Comparison of ENCODE assay signal across 20 cellular contexts in the genomic region with DNA sequence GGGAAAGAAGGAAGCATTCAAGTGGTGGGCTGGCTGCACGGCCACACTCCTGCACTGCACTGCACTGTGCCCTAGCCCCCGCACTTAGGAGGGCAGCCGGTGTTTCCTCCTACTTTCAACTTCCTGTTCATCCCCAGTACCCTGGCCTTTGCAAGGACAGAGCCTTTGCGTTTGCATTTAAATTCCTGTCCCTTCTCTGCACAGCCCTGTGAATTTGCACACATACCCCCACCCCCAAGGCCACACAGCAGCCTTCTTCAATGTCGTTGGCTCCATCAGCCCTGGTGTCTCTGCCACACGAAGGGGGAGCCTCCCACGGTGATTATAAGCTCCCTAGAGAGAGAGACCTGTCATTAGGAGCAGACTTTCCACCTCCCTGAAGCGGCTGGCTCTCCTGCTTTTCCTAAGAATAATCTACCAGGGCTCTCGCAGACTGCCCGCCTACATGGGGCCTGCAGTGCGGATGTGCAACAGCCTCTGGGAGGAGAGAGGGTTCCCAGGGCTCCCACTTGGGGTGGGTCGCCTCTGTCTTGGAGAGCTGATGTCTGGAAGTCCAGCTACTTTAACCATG. TPM values are rescaled to one million over a fixed set of nuclear protein-coding genes. Genes with fewer than 3 reads are reported as not detected.
DNase-seq lines count a peak whose midpoint lies in the region; ATAC-seq and TF ChIP-seq lines count a peak whose summit lies in the region.
"Had no signal": no experiment of that assay in that cellular context is flagged by ENCODE, and none has a peak within 500 bp of the region (broad histone marks: within the 10 kb centered on the region; RNA-seq: fewer than 3 reads in every experiment).

No MANE protein-coding gene starts in this region.

- no peaks in the 10 kb centered on the region for H3K9me2 ChIP-seq in neural cell (ENCODE audit: insufficient read depth, low read length)

- H3K36me3 ChIP-seq in neural cell (ENCODE audit: insufficient read depth, low read length) = no peaks in the 10 kb centered on the region
- H3K36me3 ChIP-seq: left lung had no signal

- no peak for TF ChIP-seq RAD21 in neural cell (conservative IDR thresholded peaks at IDR 0.05)

- H3K9ac ChIP-seq in neural cell (ENCODE audit: low read length) = peak overlapping the region; percentile 6

- no peak overlapping the region for H3K4me3 Mint-ChIP-seq in chondrocyte (ENCODE audit: unreplicated experiment)
- H3K4me3 Mint-ChIP-seq: activated T-helper 17 cell treated with anti-CD3 and anti-CD28 coated beads, Interleukin-2, amount 50 U/mL, for 72 hours; CD14-positive monocyte had no signal

- no peaks in the 10 kb centered on the region for H3K36me3 Mint-ChIP-seq in chondrocyte (ENCODE audit: low read depth)
- H3K36me3 Mint-ChIP-seq: CD14-positive monocyte had no signal

- no peaks in the 10 kb centered on the region for H3F3A ChIP-seq in neural cell (ENCODE audit: insufficient read depth, low read length, poor library complexity, severe bottlenecking)

- no peaks in the 10 kb centered on the region for H3K79me2 ChIP-seq in neural cell (replicated peaks; ENCODE audit: insufficient read depth, low read length)

- no peak overlapping the region for H2AFZ ChIP-seq in neural cell (ENCODE audit: low read depth, low read length)

- no peak for TF ChIP-seq EP300 in neural cell (conservative IDR thresholded peaks at IDR 0.05; ENCODE audit: poor library complexity, severe bottlenecking)

- TF ChIP-seq CTCF in chondrocyte (IDR thresholded peaks at IDR 0.05) = no peak
- TF ChIP-seq CTCF in neural cell (IDR thresholded peaks at IDR 0.05; ENCODE audit: poor library complexity, severe bottlenecking) = no peak

- H3K4me2 ChIP-seq in neural cell (ENCODE audit: low read length) = no peak overlapping the region

- no peaks in the 10 kb centered on the region for H3K27me3 Mint-ChIP-seq in chondrocyte (ENCODE audit: low read depth)

- peak overlapping the region; percentile 9 for H3K4me3 ChIP-seq in neural cell (ENCODE audit: low read length)
- H3K4me3 ChIP-seq: left lung, psoas muscle had no signal

- H3K9me3 Mint-ChIP-seq in chondrocyte (ENCODE audit: low read depth) = no peaks in the 10 kb centered on the region
- H3K9me3 Mint-ChIP-seq: activated T-helper 17 cell treated with anti-CD3 and anti-CD28 coated beads, Interleukin-2, amount 50 U/mL, for 72 hours had no signal

- H3K4me1 Mint-ChIP-seq in chondrocyte (ENCODE audit: low read depth) = no peaks in the 10 kb centered on the region
- H3K4me1 Mint-ChIP-seq: activated T-helper 17 cell treated with anti-CD3 and anti-CD28 coated beads, Interleukin-2, amount 50 U/mL, for 72 hours had no signal

- H3K27ac Mint-ChIP-seq in chondrocyte (ENCODE audit: unreplicated experiment) = peak overlapping the region; percentile 27
- H3K27ac Mint-ChIP-seq: activated T-helper 17 cell treated with anti-CD3 and anti-CD28 coated beads, Interleukin-2, amount 50 U/mL, for 72 hours; CD14-positive monocyte had no signal

- H3K27me3 ChIP-seq in neural cell (ENCODE audit: insufficient read depth, low read depth, low read length) = no peaks in the 10 kb centered on the region

- no peaks in the 10 kb centered on the region for H4K20me1 ChIP-seq in neural cell (ENCODE audit: insufficient read depth)

- ATAC-seq in HG03378 (IDR thresholded peaks at IDR 0.05; ENCODE audit: unreplicated experiment) = no peak
- ATAC-seq: activated T-helper 17 cell treated with anti-CD3 and anti-CD28 coated beads, Interleukin-2, amount 50 U/mL, for 72 hours; left lung; psoas muscle; SK-N-SH treated with all-trans-retinoic acid at 6 μM for 48 hours; stimulated activated naive CD8-positive, alpha-beta T cell treated with anti-CD3 and anti-CD28 coated beads, Interleukin-15, Interleukin-2, amounts not matched to agents 100 U/mL and 50 U/mL, for 24 hours had no signal

- H3K9me3 ChIP-seq in neural cell (ENCODE audit: low read length) = no peaks in the 10 kb centered on the region
- H3K9me3 ChIP-seq: left lung, psoas muscle had no signal

- no peak overlapping the region for H3K27ac ChIP-seq in neural cell (ENCODE audit: low read length)
- H3K27ac ChIP-seq: HL-60, left lung, psoas muscle had no signal

- peak; percentile 34 for DNase-seq in GF-D8 (lab: John Stamatoyannopoulos, UW)
- DNase-seq in Kasumi-1 (lab: John Stamatoyannopoulos, UW) = peak; percentile 83 to 87
- peak; percentile 34 for DNase-seq in chondrocyte (ENCODE audit: low spot score)
- DNase-seq in hepatic stellate cell (ENCODE audit: low spot score) = no peak
- DNase-seq in NCI-H1105 (lab: John Stamatoyannopoulos, UW) = no peak
- DNase-seq in effector CD8-positive, alpha-beta T cell (lab: John Stamatoyannopoulos, UW) = no peak
- DNase-seq: activated CD4-positive, alpha-beta T cell treated with anti-CD3 and anti-CD28 coated beads, Interleukin-2, amount 50 U/mL, for 48 hours; DND-41; effector CD4-positive, alpha-beta T cell; KG1; left lung; NCI-H345; psoas muscle; stimulated activated naive CD8-positive, alpha-beta T cell treated with anti-CD3 and anti-CD28 coated beads, Interleukin-15, Interleukin-2, amounts not matched to agents 100 U/mL and 50 U/mL, for 24 hours had no signal

TF ChIP-seq in neural cell, 6 proteins besides CTCF, POLR2A, EP300 and RAD21:
- TF ChIP-seq TAF1 (IDR thresholded peaks at IDR 0.05; ENCODE audit: low read depth) (no peak), POLR2AphosphoS5 (IDR thresholded peaks at IDR 0.05) (no peak)
- TF ChIP-seq, protein P1, sequence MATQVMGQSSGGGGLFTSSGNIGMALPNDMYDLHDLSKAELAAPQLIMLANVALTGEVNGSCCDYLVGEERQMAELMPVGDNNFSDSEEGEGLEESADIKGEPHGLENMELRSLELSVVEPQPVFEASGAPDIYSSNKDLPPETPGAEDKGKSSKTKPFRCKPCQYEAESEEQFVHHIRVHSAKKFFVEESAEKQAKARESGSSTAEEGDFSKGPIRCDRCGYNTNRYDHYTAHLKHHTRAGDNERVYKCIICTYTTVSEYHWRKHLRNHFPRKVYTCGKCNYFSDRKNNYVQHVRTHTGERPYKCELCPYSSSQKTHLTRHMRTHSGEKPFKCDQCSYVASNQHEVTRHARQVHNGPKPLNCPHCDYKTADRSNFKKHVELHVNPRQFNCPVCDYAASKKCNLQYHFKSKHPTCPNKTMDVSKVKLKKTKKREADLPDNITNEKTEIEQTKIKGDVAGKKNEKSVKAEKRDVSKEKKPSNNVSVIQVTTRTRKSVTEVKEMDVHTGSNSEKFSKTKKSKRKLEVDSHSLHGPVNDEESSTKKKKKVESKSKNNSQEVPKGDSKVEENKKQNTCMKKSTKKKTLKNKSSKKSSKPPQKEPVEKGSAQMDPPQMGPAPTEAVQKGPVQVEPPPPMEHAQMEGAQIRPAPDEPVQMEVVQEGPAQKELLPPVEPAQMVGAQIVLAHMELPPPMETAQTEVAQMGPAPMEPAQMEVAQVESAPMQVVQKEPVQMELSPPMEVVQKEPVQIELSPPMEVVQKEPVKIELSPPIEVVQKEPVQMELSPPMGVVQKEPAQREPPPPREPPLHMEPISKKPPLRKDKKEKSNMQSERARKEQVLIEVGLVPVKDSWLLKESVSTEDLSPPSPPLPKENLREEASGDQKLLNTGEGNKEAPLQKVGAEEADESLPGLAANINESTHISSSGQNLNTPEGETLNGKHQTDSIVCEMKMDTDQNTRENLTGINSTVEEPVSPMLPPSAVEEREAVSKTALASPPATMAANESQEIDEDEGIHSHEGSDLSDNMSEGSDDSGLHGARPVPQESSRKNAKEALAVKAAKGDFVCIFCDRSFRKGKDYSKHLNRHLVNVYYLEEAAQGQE (IDR thresholded peaks at IDR 0.05; ENCODE audit: borderline replicate concordance) = peak; percentile 80

RNA-seq across cellular contexts. Expression of a gene that starts 13.2 kb away (rescaled TPM):
- total RNA-seq in chondrocyte = 1.6 to 2.9 TPM (median 2.9 TPM) in 3 replicates
- 0.53 and 0.72 TPM in 2 replicates for polyA plus RNA-seq in neural cell
- polyA minus RNA-seq in neural cell = 0.73 and 1.3 TPM in 2 replicates

RNA-seq across cellular contexts. Expression of a gene that starts 56.5 kb away (rescaled TPM):
- total RNA-seq in chondrocyte = 189 to 223 TPM (median 203 TPM) in 3 replicates
- 116 and 134 TPM in 2 replicates for polyA plus RNA-seq in neural cell
- 197 and 216 TPM in 2 replicates for polyA minus RNA-seq in neural cell

Comparison
In these comparisons a context has a peak if more than half of its experiments do, and no peak if none do; other contexts are left out.
1. DNase-seq: peak in GF-D8 (single experiment), Kasumi-1 (2 of 2) and chondrocyte (single experiment); none in hepatic stellate cell (single experiment), NCI-H1105 (single experiment) and effector CD8-positive, alpha-beta T cell (single experiment).